13 cellular contexts compared by ENCODE assay signal in the genomic region with DNA sequence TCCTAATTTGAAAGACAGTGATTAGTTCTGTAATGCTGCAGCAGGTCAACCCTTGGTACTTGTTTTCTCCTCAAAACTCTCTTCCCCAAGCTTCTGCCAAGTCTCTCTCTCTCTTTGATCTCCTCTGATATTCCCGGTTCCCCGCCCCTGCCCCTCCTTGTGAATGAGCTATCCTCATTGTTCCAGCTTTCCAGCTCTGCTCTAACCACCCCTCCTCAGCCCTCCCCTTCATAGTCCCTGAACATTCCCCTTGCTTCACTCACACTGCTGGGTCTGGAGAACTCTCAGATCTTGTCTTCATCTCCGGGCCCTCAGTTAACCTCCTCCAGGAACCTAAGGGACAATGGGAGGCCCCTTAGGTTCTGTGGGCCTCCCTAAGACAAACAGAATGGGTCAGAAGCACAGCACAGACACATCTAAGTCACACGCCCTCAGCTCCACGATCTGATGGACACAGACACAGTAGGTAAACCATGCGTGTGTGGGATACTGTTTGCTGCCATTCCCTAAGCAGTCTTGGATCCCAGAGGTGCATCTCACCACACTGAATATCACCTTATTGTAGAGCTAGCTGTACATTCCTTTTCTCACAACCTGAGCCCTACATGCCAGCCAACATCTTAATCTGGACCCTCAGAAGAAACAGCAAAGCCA.
"Had no signal": no experiment of that assay in that cellular context is flagged by ENCODE, and none has a peak within 500 bp of the region (broad histone marks: within the 10 kb centered on the region; RNA-seq: fewer than 3 reads in every experiment).

No MANE protein-coding gene starts in this region.

- H3K79me2 ChIP-seq: hepatocyte had no signal

- H2AFZ ChIP-seq: hepatocyte had no signal

- H3K4me2 ChIP-seq: hepatocyte had no signal

- H3K27me3 ChIP-seq: hepatocyte, neutrophil, right atrium auricular region, tibial nerve had no signal

- H3K36me3 ChIP-seq: neutrophil, right atrium auricular region, tibial nerve had no signal

- H3K27ac ChIP-seq: hepatocyte, neutrophil, right atrium auricular region, tibial nerve had no signal

- DNase-seq: activated CD4-positive, alpha-beta T cell treated with anti-CD3 and anti-CD28 coated beads for 48 hours; activated CD8-positive, alpha-beta memory T cell treated with anti-CD3 and anti-CD28 coated beads for 24 hours; activated naive CD4-positive, alpha-beta T cell treated with anti-CD3 and anti-CD28 coated beads, Interleukin-2, amount 50 U/mL, for 16 hours; activated T-cell treated with anti-CD3 and anti-CD28 coated beads for 4 hours; erythroblast; posterior cingulate gyrus; T-cell had no signal

- ATAC-seq: activated T-helper 17 cell treated with anti-CD3 and anti-CD28 coated beads, Interleukin-2, amount 50 U/mL, for 72 hours; stimulated activated memory B cell treated with anti-CD40 and anti-IgM and Interleukin-4, amounts not matched to agents 10 μg/mL and 1 μg/mL and 100 μg/mL, for 72 hours; T-cell had no signal

- H3K9me3 ChIP-seq: neutrophil, right atrium auricular region, tibial nerve had no signal

- H3K4me3 ChIP-seq: hepatocyte, right atrium auricular region, tibial nerve had no signal
